ENCODE assay signal across 21 cellular contexts in genomic region chr2:168044579-168044978, GRCh38.
DNase-seq lines count a peak whose midpoint lies in the region; ATAC-seq and TF ChIP-seq lines count a peak whose summit lies in the region.
"Had no signal": no experiment of that assay in that cellular context is flagged by ENCODE, and none has a peak within 500 bp of the region (broad histone marks: within the 10 kb centered on the region; RNA-seq: fewer than 3 reads in every experiment).

No MANE protein-coding gene starts in this region.

- H3K4me2 ChIP-seq in OCI-LY7 (ENCODE audit: low read length): 0 out of 2 replicates have a peak overlapping the region, but pooled peaks have one; percentile 4

- H3K9me3 Mint-ChIP-seq in stimulated activated naive CD8-positive, alpha-beta T cell treated with anti-CD3 and anti-CD28 coated beads, Interleukin-15, Interleukin-2, amounts not matched to agents 100 ng/mL and 50 ng/mL, for 24 hours: no peaks in the 10 kb centered on the region
- no peaks in the 10 kb centered on the region for H3K9me3 Mint-ChIP-seq in stimulated activated naive CD8-positive, alpha-beta T cell treated with anti-CD3 and anti-CD28 coated beads, Interleukin-15, amount 100 ng/mL, for 72 hours
- H3K9me3 Mint-ChIP-seq in nephron (no peaks in the 10 kb centered on the region), type B pancreatic cell (no peaks in the 10 kb centered on the region)
- H3K9me3 Mint-ChIP-seq in naive thymus-derived CD4-positive, alpha-beta T cell: no peaks in the 10 kb centered on the region

- no peak for DNase-seq in stimulated activated naive CD8-positive, alpha-beta T cell treated with anti-CD3 and anti-CD28 coated beads, Interleukin-15, amount 100 ng/mL, for 72 hours
- no peak for DNase-seq in OCI-LY7 (ENCODE audit: low spot score)
- DNase-seq in type B pancreatic cell (ENCODE audit: extremely low spot score, unreplicated experiment): no peak
- no peak for DNase-seq in dermis blood vessel endothelial cell
- DNase-seq in naive thymus-derived CD4-positive, alpha-beta T cell: no peak
- DNase-seq in GM03348 (ENCODE audit: low spot score): no peak
- DNase-seq: 8988T, EL, GM23248, Kasumi-1, NCI-H1417 treated with DMSO at 0.1 percent for 48 hours, NCI-H187, NCI-H446, NCI-H526, SHP77 treated with DMSO at 0.1 percent for 48 hours had no signal

- no TSS peak for BruUV-seq in OCI-LY7 (replicated peaks; lab: Mats Ljungman, UMichigan)

- no peak for ATAC-seq in stimulated activated naive CD8-positive, alpha-beta T cell treated with anti-CD3 and anti-CD28 coated beads, Interleukin-15, amount 100 ng/mL, for 72 hours
- ATAC-seq in naive thymus-derived CD4-positive, alpha-beta T cell: no peak
- ATAC-seq: HCT116 had no signal

- H3K4me3 Mint-ChIP-seq in stimulated activated naive CD8-positive, alpha-beta T cell treated with anti-CD3 and anti-CD28 coated beads, Interleukin-15, Interleukin-2, amounts not matched to agents 100 ng/mL and 50 ng/mL, for 24 hours: no peak overlapping the region
- no peak overlapping the region for H3K4me3 Mint-ChIP-seq in stimulated activated naive CD8-positive, alpha-beta T cell treated with anti-CD3 and anti-CD28 coated beads, Interleukin-15, amount 100 ng/mL, for 72 hours
- H3K4me3 Mint-ChIP-seq in nephron: no peak overlapping the region
- H3K4me3 Mint-ChIP-seq in type B pancreatic cell: no peak overlapping the region
- no peak overlapping the region for H3K4me3 Mint-ChIP-seq in naive thymus-derived CD4-positive, alpha-beta T cell

- CTCF ChIA-PET in OCI-LY7 (lab: Charles Lee; ENCODE audit: unreplicated experiment): no interaction called here
- CTCF ChIA-PET in naive thymus-derived CD4-positive, alpha-beta T cell (lab: Charles Lee): interaction anchor here (0.6 kb wide), 1 partner anchor 45 kb away, joined by 3 read pairs; no protein-coding TSS in a partner anchor

- H4K20me1 ChIP-seq in OCI-LY7 (ENCODE audit: insufficient read depth, low read length): no peaks in the 10 kb centered on the region

- no peaks in the 10 kb centered on the region for H3K9me2 ChIP-seq in OCI-LY7 (ENCODE audit: insufficient read depth, low read length)

- H2AFZ ChIP-seq in OCI-LY7 (ENCODE audit: low read length): no peak overlapping the region
- H2AFZ ChIP-seq: GM23248 had no signal

- intact Hi-C loops in OCI-LY7 (cut with micrococcal nuclease; ENCODE audit: unreplicated experiment): loop anchor here (10.0 kb wide), 1 partner anchor 200 kb away; the partner anchor contains the start of gene STK39
- intact Hi-C loops in naive thymus-derived CD4-positive, alpha-beta T cell (cut with micrococcal nuclease): no loop called here

- no peaks in the 10 kb centered on the region for H3K79me2 ChIP-seq in OCI-LY7 (ENCODE audit: insufficient read depth, low read depth, low read length)

- no peaks in the 10 kb centered on the region for H3K27me3 ChIP-seq in naive thymus-derived CD4-positive, alpha-beta T cell (ENCODE audit: control insufficient read depth in 2 of 2, insufficient read depth in 2 of 2, low read length in 2 of 2)

- no peak overlapping the region for H3K27ac ChIP-seq in OCI-LY7 (ENCODE audit: low read depth, low read length, poor library complexity, severe bottlenecking)
- H3K27ac ChIP-seq in naive thymus-derived CD4-positive, alpha-beta T cell (ENCODE audit: low read depth, low read length): no peak overlapping the region
- H3K27ac ChIP-seq: C4-2B, GM23248, RWPE1, SK-N-MC had no signal

- H3K4me1 ChIP-seq in OCI-LY7 (ENCODE audit: insufficient read depth, low read length, poor library complexity, severe bottlenecking): peaks cover 39% of the 10 kb centered on the region
- no peaks in the 10 kb centered on the region for H3K4me1 ChIP-seq in naive thymus-derived CD4-positive, alpha-beta T cell (ENCODE audit: control insufficient read depth in 2 of 2, insufficient read depth in 2 of 2, low read length in 2 of 2)

- peaks cover 3% of the 10 kb centered on the region; the same call in 1 of the 2 replicates for H3K36me3 ChIP-seq in OCI-LY7 (ENCODE audit: insufficient read depth, low read length)
- no peaks in the 10 kb centered on the region for H3K36me3 ChIP-seq in naive thymus-derived CD4-positive, alpha-beta T cell (ENCODE audit: control insufficient read depth in 2 of 3, insufficient read depth in 3 of 3, low read length in 3 of 3)

- peaks cover 7% of the 10 kb centered on the region for H3K36me3 Mint-ChIP-seq in stimulated activated naive CD8-positive, alpha-beta T cell treated with anti-CD3 and anti-CD28 coated beads, Interleukin-15, Interleukin-2, amounts not matched to agents 100 ng/mL and 50 ng/mL, for 24 hours (ENCODE audit: low read depth)
- peaks cover 28% of the 10 kb centered on the region for H3K36me3 Mint-ChIP-seq in nephron (ENCODE audit: low read depth)
- peaks cover 8% of the 10 kb centered on the region for H3K36me3 Mint-ChIP-seq in type B pancreatic cell
- peaks cover 6 to 58% (median 20%) of the 10 kb centered on the region in 5 donors for H3K36me3 Mint-ChIP-seq in naive thymus-derived CD4-positive, alpha-beta T cell

- H3K9me3 ChIP-seq in OCI-LY7 (ENCODE audit: low read length): no peaks in the 10 kb centered on the region
- H3K9me3 ChIP-seq in naive thymus-derived CD4-positive, alpha-beta T cell (ENCODE audit: control insufficient read depth in 2 of 3, low read length in 3 of 3): no peaks in the 10 kb centered on the region

- H3K27ac Mint-ChIP-seq in stimulated activated naive CD8-positive, alpha-beta T cell treated with anti-CD3 and anti-CD28 coated beads, Interleukin-15, Interleukin-2, amounts not matched to agents 100 ng/mL and 50 ng/mL, for 24 hours: peak overlapping the region; percentile 47
- H3K27ac Mint-ChIP-seq in stimulated activated naive CD8-positive, alpha-beta T cell treated with anti-CD3 and anti-CD28 coated beads, Interleukin-15, amount 100 ng/mL, for 72 hours: no peak overlapping the region
- H3K27ac Mint-ChIP-seq in nephron (peak overlapping the region in 2 of 3 experiments; percentile 3 to 54), type B pancreatic cell (peak overlapping the region; percentile 24)
- H3K27ac Mint-ChIP-seq in naive thymus-derived CD4-positive, alpha-beta T cell: peak overlapping the region in 2 of 9 donors; percentile 23 to 72

- peaks cover 27% of the 10 kb centered on the region for H3K4me1 Mint-ChIP-seq in stimulated activated naive CD8-positive, alpha-beta T cell treated with anti-CD3 and anti-CD28 coated beads, Interleukin-15, Interleukin-2, amounts not matched to agents 100 ng/mL and 50 ng/mL, for 24 hours (ENCODE audit: low read depth)
- H3K4me1 Mint-ChIP-seq in stimulated activated naive CD8-positive, alpha-beta T cell treated with anti-CD3 and anti-CD28 coated beads, Interleukin-15, amount 100 ng/mL, for 72 hours: peaks cover 13% of the 10 kb centered on the region
- H3K4me1 Mint-ChIP-seq in nephron: peaks cover 19% of the 10 kb centered on the region
- H3K4me1 Mint-ChIP-seq in type B pancreatic cell (ENCODE audit: unreplicated experiment): peaks cover 27% of the 10 kb centered on the region
- H3K4me1 Mint-ChIP-seq in naive thymus-derived CD4-positive, alpha-beta T cell: peaks cover 0 to 7% (median 4%) of the 10 kb centered on the region in 7 donors

- no peak for TF ChIP-seq CTCF in OCI-LY7 (conservative IDR thresholded peaks at IDR 0.05; ENCODE audit: low read length)
- no peak for TF ChIP-seq CTCF in nephron (IDR thresholded peaks at IDR 0.05; ENCODE audit: unreplicated experiment in 3 of 3)
- TF ChIP-seq CTCF in type B pancreatic cell (conservative IDR thresholded peaks at IDR 0.05): no peak

- H3K27me3 Mint-ChIP-seq in stimulated activated naive CD8-positive, alpha-beta T cell treated with anti-CD3 and anti-CD28 coated beads, Interleukin-15, Interleukin-2, amounts not matched to agents 100 ng/mL and 50 ng/mL, for 24 hours: no peaks in the 10 kb centered on the region
- no peaks in the 10 kb centered on the region for H3K27me3 Mint-ChIP-seq in stimulated activated naive CD8-positive, alpha-beta T cell treated with anti-CD3 and anti-CD28 coated beads, Interleukin-15, amount 100 ng/mL, for 72 hours
- H3K27me3 Mint-ChIP-seq in nephron (ENCODE audit: low read depth) (no peaks in the 10 kb centered on the region), type B pancreatic cell (no peaks in the 10 kb centered on the region)
- H3K27me3 Mint-ChIP-seq in naive thymus-derived CD4-positive, alpha-beta T cell: no peaks in the 10 kb centered on the region

- no peak overlapping the region for H3K4me3 ChIP-seq in OCI-LY7 (ENCODE audit: low read depth, low read length, poor library complexity, severe bottlenecking)
- H3K4me3 ChIP-seq in naive thymus-derived CD4-positive, alpha-beta T cell (ENCODE audit: low read length): no peak overlapping the region
- H3K4me3 ChIP-seq: GM23248, SK-N-MC had no signal

- POLR2A ChIA-PET in OCI-LY7 (lab: Charles Lee): interaction anchor here (0.7 to 1.0 kb wide), 2 partner anchors 12 to 52 kb away, joined by 3 to 4 read pairs; no protein-coding TSS in a partner anchor
- POLR2A ChIA-PET in naive thymus-derived CD4-positive, alpha-beta T cell (lab: Charles Lee): no interaction called here

Comparison
In these comparisons a context has a peak if more than half of its experiments do, and no peak if none do; other contexts are left out.
1. H3K27ac Mint-ChIP-seq: peak in stimulated activated naive CD8-positive, alpha-beta T cell treated with anti-CD3 and anti-CD28 coated beads, Interleukin-15, Interleukin-2, amounts not matched to agents 100 ng/mL and 50 ng/mL, for 24 hours (single experiment), nephron (2 of 3) and type B pancreatic cell (single experiment); none in stimulated activated naive CD8-positive, alpha-beta T cell treated with anti-CD3 and anti-CD28 coated beads, Interleukin-15, amount 100 ng/mL, for 72 hours (0 of 2).